In genomic region chr1:220271706-220272046, GRCh38 we compare ENCODE assay signal across 8 cellular contexts. TPM values are rescaled to one million over a fixed set of nuclear protein-coding genes. Genes with fewer than 3 reads are reported as not detected.
DNase-seq lines count a peak whose midpoint lies in the region; ATAC-seq and TF ChIP-seq lines count a peak whose summit lies in the region.

No MANE protein-coding gene starts in this region.

- H3K27me3 Mint-ChIP-seq in natural killer cell treated with Interleukin-12 subunit alpha and Interleukin-12 subunit beta and Interleukin-15 and Interleukin-18, amount 100 ng/mL, for 72 hours = peaks cover 20 to 21% of the 10 kb centered on the region in 2 donors

- ATAC-seq in thoracic aorta (ENCODE audit: insufficient number of reproducible peaks, low FRiP score, low read depth) = no peak
- no peak for ATAC-seq in natural killer cell treated with Interleukin-12 subunit alpha and Interleukin-12 subunit beta and Interleukin-15 and Interleukin-18, amount 100 ng/mL, for 72 hours
- no peak for ATAC-seq in HG02623 (IDR thresholded peaks at IDR 0.05; ENCODE audit: unreplicated experiment)

- no peaks in the 10 kb centered on the region for H3K36me3 ChIP-seq in thoracic aorta

- H3K4me1 Mint-ChIP-seq in natural killer cell treated with Interleukin-12 subunit alpha and Interleukin-12 subunit beta and Interleukin-15 and Interleukin-18, amount 100 ng/mL, for 72 hours (ENCODE audit: low read depth in 2 of 2) = peaks cover 17 to 22% of the 10 kb centered on the region in 2 donors

- DNase-seq in NCI-H2171 treated with DMSO at 0.1 percent for 48 hours (lab: John Stamatoyannopoulos, UW) (peak; percentile 46), NCI-H2171 (lab: John Stamatoyannopoulos, UW) (no peak), HPDE6-E6E7 (ENCODE audit: extremely low spot score) (peak; percentile 33), astrocyte of the hippocampus (ENCODE audit: low read depth, low spot score) (peak; percentile 55), iris pigment epithelial cell (ENCODE audit: low read depth) (peak; percentile 42), thoracic aorta (ENCODE audit: low spot score) (no peak)
- DNase-seq in natural killer cell treated with Interleukin-12 subunit alpha and Interleukin-12 subunit beta and Interleukin-15 and Interleukin-18, amount 100 ng/mL, for 72 hours (ENCODE audit: low spot score) = no peak

- peak overlapping the region; percentile 74 to 79 for H3K27ac ChIP-seq in thoracic aorta

- no peak overlapping the region for H3K4me3 Mint-ChIP-seq in natural killer cell treated with Interleukin-12 subunit alpha and Interleukin-12 subunit beta and Interleukin-15 and Interleukin-18, amount 100 ng/mL, for 72 hours

- no peaks in the 10 kb centered on the region for H3K9me3 Mint-ChIP-seq in natural killer cell treated with Interleukin-12 subunit alpha and Interleukin-12 subunit beta and Interleukin-15 and Interleukin-18, amount 100 ng/mL, for 72 hours

- H3K27me3 ChIP-seq in thoracic aorta (replicated peaks; ENCODE audit: insufficient read depth) = no peaks in the 10 kb centered on the region

- no peak overlapping the region for H3K27ac Mint-ChIP-seq in natural killer cell treated with Interleukin-12 subunit alpha and Interleukin-12 subunit beta and Interleukin-15 and Interleukin-18, amount 100 ng/mL, for 72 hours

- no peaks in the 10 kb centered on the region for H3K9me3 ChIP-seq in thoracic aorta

- H3K4me1 ChIP-seq in thoracic aorta (ENCODE audit: control insufficient read depth in 1 of 2, low read depth in 2 of 2) = peaks cover 31 to 40% of the 10 kb centered on the region in 2 donors

- peaks cover 12% of the 10 kb centered on the region for H3K36me3 Mint-ChIP-seq in natural killer cell treated with Interleukin-12 subunit alpha and Interleukin-12 subunit beta and Interleukin-15 and Interleukin-18, amount 100 ng/mL, for 72 hours

- peak overlapping the region; percentile 98 for H3K4me3 ChIP-seq in thoracic aorta

- TF ChIP-seq CTCF in thoracic aorta (IDR thresholded peaks at IDR 0.05) = no peak

RNA-seq across cellular contexts. Expression of gene RAB3GAP2, which starts 0.6 kb away (rescaled TPM):
- 10 to 100 TPM; 22.5 to 37.9 TPM for total RNA-seq in thoracic aorta
- total RNA-seq in natural killer cell treated with Interleukin-12 subunit alpha and Interleukin-12 subunit beta and Interleukin-15 and Interleukin-18, amount 100 ng/mL, for 72 hours = 10 to 100 TPM; 50.0 to 63.7 TPM

Comparison
In these comparisons a context has a peak if more than half of its experiments do, and no peak if none do; other contexts are left out.
1. DNase-seq: peak in NCI-H2171 treated with DMSO at 0.1 percent for 48 hours (single experiment), HPDE6-E6E7 (single experiment), astrocyte of the hippocampus (single experiment) and iris pigment epithelial cell (single experiment); none in NCI-H2171 (single experiment), thoracic aorta (single experiment) and natural killer cell treated with Interleukin-12 subunit alpha and Interleukin-12 subunit beta and Interleukin-15 and Interleukin-18, amount 100 ng/mL, for 72 hours (single experiment).